In the genomic region with DNA sequence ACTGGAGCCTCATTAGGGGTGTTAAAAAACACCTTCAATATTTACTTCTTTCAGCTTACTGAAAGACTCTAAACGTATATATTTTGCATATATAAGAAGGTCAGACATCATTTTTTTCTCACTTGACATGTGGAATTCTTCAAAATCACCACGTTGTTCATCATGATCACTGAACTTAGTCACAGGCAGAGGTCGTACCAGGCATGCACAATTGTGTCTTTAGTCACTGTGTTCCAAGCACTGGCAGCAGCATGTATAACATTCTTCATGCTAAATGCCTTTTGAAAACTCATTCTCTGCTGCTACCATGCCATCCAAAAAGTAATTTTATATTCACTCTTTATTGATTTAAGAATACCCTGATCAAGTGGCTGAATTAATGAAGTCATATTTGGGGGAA, we compare ENCODE assay signal across 20 cellular contexts.
DNase-seq lines count a peak whose midpoint lies in the region; ATAC-seq and TF ChIP-seq lines count a peak whose summit lies in the region.
"Had no signal": no experiment of that assay in that cellular context is flagged by ENCODE, and none has a peak within 500 bp of the region (broad histone marks: within the 10 kb centered on the region; RNA-seq: fewer than 3 reads in every experiment).

No MANE protein-coding gene starts in this region.

- H3K27ac ChIP-seq in osteoblast (ENCODE audit: low read depth, low read length): no peak overlapping the region
- H3K27ac ChIP-seq: ovary, Peyer's patch had no signal

- H3K9me3 ChIP-seq in osteoblast (ENCODE audit: low read depth, low read length): no peaks in the 10 kb centered on the region
- H3K9me3 ChIP-seq: ovary, Peyer's patch had no signal

- TF ChIP-seq CTCF in choroid plexus epithelial cell (conservative IDR thresholded peaks at IDR 0.05; ENCODE audit: low read depth, low read length) (no peak), osteoblast (IDR thresholded peaks at IDR 0.05; ENCODE audit: extremely low read depth, low read depth, low read length) (peak; percentile 45), GM10266 (IDR thresholded peaks at IDR 0.05; ENCODE audit: control insufficient read depth, insufficient read depth, low read depth, missing control alignments) (no peak)

- H3K79me2 ChIP-seq in osteoblast (ENCODE audit: insufficient read depth, low read length): no peaks in the 10 kb centered on the region

- H3K4me2 ChIP-seq in osteoblast (ENCODE audit: insufficient read depth, low read length): no peak overlapping the region

- no peak overlapping the region for H2AFZ ChIP-seq in osteoblast (ENCODE audit: low read length)

- H4K20me1 ChIP-seq in osteoblast (ENCODE audit: insufficient read depth, low read length): no peaks in the 10 kb centered on the region

- H3K36me3 ChIP-seq in osteoblast (ENCODE audit: insufficient read depth, low read length): no peaks in the 10 kb centered on the region
- H3K36me3 ChIP-seq: ovary, Peyer's patch had no signal

- H3K27me3 ChIP-seq in osteoblast (ENCODE audit: insufficient read depth, low read length): no peaks in the 10 kb centered on the region
- H3K27me3 ChIP-seq: ovary, Peyer's patch had no signal

- H3K4me1 ChIP-seq in osteoblast (ENCODE audit: insufficient read depth, low read length): peaks cover 9% of the 10 kb centered on the region
- H3K4me1 ChIP-seq: Peyer's patch had no signal

- peak; percentile 18 for DNase-seq in GM04503 (ENCODE audit: low read depth)
- peak; percentile 37 for DNase-seq in M059J (ENCODE audit: low read depth)
- peak; percentile 32 for DNase-seq in choroid plexus epithelial cell (ENCODE audit: low read depth)
- DNase-seq in osteoblast (ENCODE audit: insufficient read length, low spot score, missing footprints): no peak
- DNase-seq in T-helper 1 cell: no peak
- DNase-seq in GM10266 (ENCODE audit: extremely low spot score): no peak
- DNase-seq in UCSD-AML1 (lab: John Stamatoyannopoulos, UW; ENCODE audit: unreplicated experiment): no peak
- DNase-seq: activated CD4-positive, CD25-positive, alpha-beta regulatory T cell treated with anti-CD3 and anti-CD28 coated beads, Interleukin-2, amount 50 U/mL, for 72 hours; activated naive CD4-positive, alpha-beta T cell; C1 segment of cervical spinal cord; central memory CD4-positive, alpha-beta T cell; DMS79; head of caudate nucleus; islet precursor cell; NCI-H2029; NCI-H526 treated with DMSO at 0.1 percent for 48 hours; ovary; Peyer's patch; stimulated activated naive CD8-positive, alpha-beta T cell treated with anti-CD3 and anti-CD28 coated beads, Interleukin-15, amount 100 ng/mL, for 72 hours had no signal

- no peak for ATAC-seq in HG03521 (IDR thresholded peaks at IDR 0.05; ENCODE audit: unreplicated experiment)
- ATAC-seq: stimulated activated naive CD8-positive, alpha-beta T cell treated with anti-CD3 and anti-CD28 coated beads, Interleukin-15, amount 100 ng/mL, for 72 hours had no signal

- H3K4me3 ChIP-seq in choroid plexus epithelial cell (ENCODE audit: low read depth, low read length) (no peak overlapping the region), osteoblast (ENCODE audit: insufficient read depth, low read length) (no peak overlapping the region)
- H3K4me3 ChIP-seq: ovary, Peyer's patch had no signal

Comparison
In these comparisons a context has a peak if more than half of its experiments do, and no peak if none do; other contexts are left out.
1. DNase-seq: peak in GM04503 (single experiment), M059J (single experiment) and choroid plexus epithelial cell (single experiment); none in osteoblast (single experiment), T-helper 1 cell (0 of 5), GM10266 (single experiment) and UCSD-AML1 (single experiment).